In the genomic region with DNA sequence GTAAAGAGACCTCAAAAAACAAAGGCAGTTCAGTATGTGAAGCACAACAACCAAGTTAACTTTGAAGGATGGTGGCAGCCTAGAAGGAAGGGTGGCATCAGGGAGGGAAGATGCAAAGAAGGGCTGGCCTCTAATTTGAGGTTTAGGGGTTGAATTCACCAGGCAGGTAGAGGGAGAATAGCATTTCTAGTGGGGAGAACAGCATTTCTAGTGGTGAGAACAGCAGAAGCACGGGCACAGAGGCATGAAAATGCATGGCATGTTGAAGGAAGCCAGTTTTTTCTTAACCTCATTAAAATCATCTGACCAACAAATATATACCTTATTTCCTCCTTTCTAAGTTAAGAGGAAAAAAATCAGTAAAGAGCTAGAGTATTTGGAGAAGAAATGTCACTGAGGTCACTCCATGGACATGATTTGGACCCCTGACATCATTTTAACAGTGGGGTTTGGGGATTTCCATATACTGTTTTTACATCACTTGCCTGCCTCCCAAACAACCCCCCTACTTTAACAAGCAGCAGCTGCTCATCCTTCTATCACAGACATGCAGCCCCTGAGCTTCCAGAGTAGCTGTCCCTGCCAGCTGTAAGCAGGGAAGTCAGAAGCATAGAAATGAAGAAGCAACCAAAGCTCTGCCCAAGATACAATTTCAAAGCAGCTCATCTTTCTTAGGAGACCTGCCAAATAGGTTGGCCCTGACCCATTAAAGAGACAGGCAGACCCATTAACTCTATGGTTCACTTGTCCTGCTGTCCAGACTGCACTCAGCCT, we compare ENCODE assay signal across 11 cellular contexts. TPM values are rescaled to one million over a fixed set of nuclear protein-coding genes. Genes with fewer than 3 reads are reported as not detected.
A peak's percentile ranks its signal among the peaks of the same experiment; 100 is the strongest.
DNase-seq lines count a peak whose midpoint lies in the region; ATAC-seq and TF ChIP-seq lines count a peak whose summit lies in the region.
"Had no signal": no experiment of that assay in that cellular context is flagged by ENCODE, and none has a peak within 500 bp of the region (broad histone marks: within the 10 kb centered on the region; RNA-seq: fewer than 3 reads in every experiment).

No MANE protein-coding gene starts in this region.

- no peak overlapping the region for H3K9ac ChIP-seq in H9 (ENCODE audit: extremely low read depth, insufficient read length, low read length)

- H4K91ac ChIP-seq in H9 (ENCODE audit: insufficient read length, low read depth, low read length) = no peak overlapping the region

- no peak overlapping the region for H3K4me3 ChIP-seq in choroid plexus epithelial cell (ENCODE audit: low read depth, low read length)

- no peak overlapping the region for H4K5ac ChIP-seq in H9 (ENCODE audit: insufficient read length, low read depth, low read length)

- H3K4ac ChIP-seq in H9 (ENCODE audit: low read depth, low read length) = no peak overlapping the region

- H3K36me3 Mint-ChIP-seq in H9 (ENCODE audit: insufficient read depth in 1 of 3, low read depth in 3 of 3) = no peaks in the 10 kb centered on the region
- peaks cover 0 to 16% (median 4%) of the 10 kb centered on the region in 3 donors for H3K36me3 Mint-ChIP-seq in naive thymus-derived CD8-positive, alpha-beta T cell
- peaks cover 4 to 15% (median 9%) of the 10 kb centered on the region in 3 donors for H3K36me3 Mint-ChIP-seq in immature natural killer cell

- H3K23ac ChIP-seq in H9 (ENCODE audit: insufficient read length, low read depth, low read length) = no peak overlapping the region

- no peak overlapping the region for H2AFZ ChIP-seq in H9 (ENCODE audit: low read length)

- no peak overlapping the region for H4K8ac ChIP-seq in H9 (replicated peaks; ENCODE audit: insufficient read length, low read depth, low read length)

- no peaks in the 10 kb centered on the region for H3K79me1 ChIP-seq in H9 (ENCODE audit: insufficient read depth, low read depth, low read length, poor library complexity, severe bottlenecking)

- no peak overlapping the region for H2BK12ac ChIP-seq in H9 (ENCODE audit: insufficient read length, low read depth, low read length)

- TF ChIP-seq CTCF in H9 (conservative IDR thresholded peaks at IDR 0.05) = peak; percentile 23; the same call in 1 of the 3 replicates
- TF ChIP-seq CTCF in choroid plexus epithelial cell (conservative IDR thresholded peaks at IDR 0.05; ENCODE audit: low read depth, low read length) = peak; percentile 25

- no peak overlapping the region for H2BK20ac ChIP-seq in H9 (ENCODE audit: low read depth, low read length, poor library complexity, severe bottlenecking)

- no peaks in the 10 kb centered on the region for H3K27me3 ChIP-seq in H9 (ENCODE audit: insufficient read depth, low read length)

- no peak overlapping the region for H3K18ac ChIP-seq in H9 (ENCODE audit: insufficient read length, low read depth, low read length)

- no peaks in the 10 kb centered on the region for H3K79me2 ChIP-seq in H9 (ENCODE audit: insufficient read depth, low read length)

- ATAC-seq in naive thymus-derived CD8-positive, alpha-beta T cell = no peak

- H3T11ph ChIP-seq in H9 (ENCODE audit: low read length) = no peak overlapping the region

- H3K27ac ChIP-seq in H9 (ENCODE audit: insufficient read length, low read depth, low read length) = no peak overlapping the region

- no peaks in the 10 kb centered on the region for H3K23me2 ChIP-seq in H9 (ENCODE audit: insufficient read length, low read depth, low read length, poor library complexity, severe bottlenecking)

- H4K20me1 ChIP-seq in H9 (ENCODE audit: control insufficient read depth, insufficient read depth, insufficient read length) = no peaks in the 10 kb centered on the region

- no CpG with 5 or more reads among the region's 1 CpG for WGBS in H9 (ENCODE audit: extremely low coverage, insufficient read length, low lambda C conversion rate)

- H3K4me3 Mint-ChIP-seq in H9 (no peak overlapping the region), immature natural killer cell (no peak overlapping the region)
- H3K4me3 Mint-ChIP-seq in naive thymus-derived CD8-positive, alpha-beta T cell = no peak overlapping the region

- no peak overlapping the region for H3K56ac ChIP-seq in H9 (ENCODE audit: insufficient read length, low read depth, low read length)

- no peak overlapping the region for H3K27ac Mint-ChIP-seq in H9
- peak overlapping the region in 8 of 10 donors; percentile 4 to 68 (median 30) for H3K27ac Mint-ChIP-seq in naive thymus-derived CD8-positive, alpha-beta T cell
- H3K27ac Mint-ChIP-seq in immature natural killer cell = peak overlapping the region in 1 of 6 donors; percentile 10

- H2AK5ac ChIP-seq in H9 (ENCODE audit: insufficient read length, low read length) = no peak overlapping the region

- H2BK15ac ChIP-seq in H9 (ENCODE audit: low read depth, low read length) = no peak overlapping the region

- peak; percentile 43 for DNase-seq in AG20443 (ENCODE audit: low spot score)
- DNase-seq in H9 = no peak
- DNase-seq in choroid plexus epithelial cell (ENCODE audit: low read depth) = peak; percentile 63
- no peak for DNase-seq in naive thymus-derived CD8-positive, alpha-beta T cell
- no peak for DNase-seq in activated CD4-positive, alpha-beta T cell treated with anti-CD3 and anti-CD28 coated beads, Interleukin-2, amount 50 U/mL, for 48 hours
- DNase-seq in activated CD4-positive, alpha-beta T cell treated with anti-CD3 and anti-CD28 coated beads for 1 hour = no peak
- DNase-seq in immature natural killer cell = no peak
- DNase-seq in activated gamma-delta T cell treated with Interleukin-2 at 50 U/mL for 16 hours = no peak
- DNase-seq: activated effector memory CD4-positive, alpha-beta T cell treated with Interleukin-2 at 50 U/mL for 16 hours; effector CD4-positive, alpha-beta T cell; posterior cingulate gyrus had no signal

- H3K4me1 ChIP-seq in H9 (ENCODE audit: insufficient read depth, low read length) = 0 out of 2 replicates have a peak, but pooled peaks cover 2% of the 10 kb centered on the region

- H2BK120ac ChIP-seq in H9 (ENCODE audit: low read depth, low read length, poor library complexity, severe bottlenecking) = no peak overlapping the region

- no peaks in the 10 kb centered on the region for H3K9me3 ChIP-seq in H9 (ENCODE audit: control insufficient read depth, low read depth, low read length)

- H3K27me3 Mint-ChIP-seq in H9 (ENCODE audit: low read depth) = no peaks in the 10 kb centered on the region
- H3K27me3 Mint-ChIP-seq in naive thymus-derived CD8-positive, alpha-beta T cell = no peaks in the 10 kb centered on the region
- H3K27me3 Mint-ChIP-seq in immature natural killer cell (ENCODE audit: low read depth in 3 of 3) = peaks cover 0 to 2% (median 0%) of the 10 kb centered on the region in 3 donors

- H2BK5ac ChIP-seq in H9 (ENCODE audit: insufficient read length, low read length) = no peak overlapping the region

- no peak overlapping the region for H3K14ac ChIP-seq in H9 (ENCODE audit: insufficient read depth, low read length)

- no peaks in the 10 kb centered on the region for H3K9me3 Mint-ChIP-seq in H9
- H3K9me3 Mint-ChIP-seq in naive thymus-derived CD8-positive, alpha-beta T cell = no peaks in the 10 kb centered on the region
- no peaks in the 10 kb centered on the region for H3K9me3 Mint-ChIP-seq in immature natural killer cell

- no peak overlapping the region for H3K4me2 ChIP-seq in H9 (ENCODE audit: insufficient read depth, insufficient read length, low read length)

- H3K4me1 Mint-ChIP-seq in H9 (peaks cover 0 to 4% of the 10 kb centered on the region in 2 experiments; a peak in 1 of 4 replicates), immature natural killer cell (no peaks in the 10 kb centered on the region)
- H3K4me1 Mint-ChIP-seq in naive thymus-derived CD8-positive, alpha-beta T cell = peaks cover under 1 to 16% (median 5%) of the 10 kb centered on the region in 4 donors

- POLR2A ChIA-PET in naive thymus-derived CD8-positive, alpha-beta T cell (lab: Charles Lee) = no interaction called here

RNA-seq across cellular contexts. Expression of a gene that starts 2.4 kb away (rescaled TPM):
- total RNA-seq in H9 (2021) = 0.37 and 0.97 TPM in 2 replicates
- total RNA-seq in naive thymus-derived CD8-positive, alpha-beta T cell = 1 to 10 TPM; 4.6 to 8.4 TPM
- polyA plus RNA-seq in naive thymus-derived CD8-positive, alpha-beta T cell = 1 to 10 TPM; 1.1 to 2.6 (median 1.4) TPM
- polyA plus RNA-seq in immature natural killer cell = 1 to 10 TPM in 1 of 3 donors, under 1 TPM in 1, not detected in 1; 0.50 to 3.6 TPM

RNA-seq across cellular contexts. Expression of a gene that starts 14.4 kb away (rescaled TPM):
- total RNA-seq in H9 (2021) = 47.0 and 53.4 TPM in 2 replicates
- 10 to 100 TPM; 28.8 to 30.6 TPM for total RNA-seq in naive thymus-derived CD8-positive, alpha-beta T cell
- polyA plus RNA-seq in naive thymus-derived CD8-positive, alpha-beta T cell = 10 to 100 TPM; 53.2 to 57.6 (median 56.4) TPM
- polyA plus RNA-seq in immature natural killer cell = 100 to 1,000 TPM in 2 of 3 donors, 10 to 100 TPM in 1; 65.5 to 112 (median 102) TPM

RNA-seq across cellular contexts. Expression of a gene that starts 40.0 kb away (rescaled TPM):
- total RNA-seq in H9 (2021) = 2.2 and 2.3 TPM in 2 replicates
- under 1 TPM in 1 of 2 experiments, not detected in 1; 0.25 TPM for total RNA-seq in naive thymus-derived CD8-positive, alpha-beta T cell
- not detected for polyA plus RNA-seq in naive thymus-derived CD8-positive, alpha-beta T cell
- not detected for polyA plus RNA-seq in immature natural killer cell

Comparison
In these comparisons a context has a peak if more than half of its experiments do, and no peak if none do; other contexts are left out.
1. DNase-seq: peak in AG20443 (single experiment) and choroid plexus epithelial cell (single experiment); none in H9 (single experiment), naive thymus-derived CD8-positive, alpha-beta T cell (0 of 10), activated CD4-positive, alpha-beta T cell treated with anti-CD3 and anti-CD28 coated beads, Interleukin-2, amount 50 U/mL, for 48 hours (0 of 2), activated CD4-positive, alpha-beta T cell treated with anti-CD3 and anti-CD28 coated beads for 1 hour (single experiment), immature natural killer cell (0 of 3) and activated gamma-delta T cell treated with Interleukin-2 at 50 U/mL for 16 hours (single experiment).
2. H3K27ac Mint-ChIP-seq: peak in naive thymus-derived CD8-positive, alpha-beta T cell (8 of 10); none in H9 (0 of 3).